ENCODE assay signal across 11 cellular contexts in the genomic region with DNA sequence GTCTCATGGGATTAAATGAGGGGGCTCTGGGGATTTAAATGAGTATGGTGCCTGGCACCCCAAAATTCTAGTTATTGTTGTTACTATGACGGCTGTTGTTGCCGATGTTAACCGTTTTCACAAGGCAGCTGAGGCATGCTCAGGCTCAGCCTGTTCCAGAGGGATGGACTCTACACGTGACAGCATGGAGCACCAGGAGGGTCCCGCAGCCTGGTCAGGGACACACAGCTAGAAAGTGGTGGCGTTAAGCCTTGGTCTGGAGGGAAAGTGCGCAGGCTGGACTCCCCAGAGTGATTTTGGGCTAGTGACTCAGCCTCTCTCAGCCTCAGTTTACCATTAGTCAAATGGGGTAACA. TPM values are rescaled to one million over a fixed set of nuclear protein-coding genes. Genes with fewer than 3 reads are reported as not detected.
DNase-seq lines count a peak whose midpoint lies in the region; ATAC-seq and TF ChIP-seq lines count a peak whose summit lies in the region.
"Had no signal": no experiment of that assay in that cellular context is flagged by ENCODE, and none has a peak within 500 bp of the region (broad histone marks: within the 10 kb centered on the region; RNA-seq: fewer than 3 reads in every experiment).

No MANE protein-coding gene starts in this region.

- intact Hi-C loops in activated B cell treated with CpG ODN at 0.5 μM for 24 hours (cut with micrococcal nuclease) (loop anchor here (5.0 to 10.0 kb wide), 2 partner anchors 387 to 554 kb away; a partner anchor contains a TSS), left colon (cut with DNase I, micrococcal nuclease) (no loop called here), tibial artery (cut with DNase I; ENCODE audit: low total_unique reads) (no loop called here)

- no peak for TF ChIP-seq CTCF in activated B cell treated with CpG ODN at 0.5 μM for 24 hours (IDR thresholded peaks at IDR 0.05)
- TF ChIP-seq CTCF in epithelial cell of proximal tubule (conservative IDR thresholded peaks at IDR 0.05; ENCODE audit: low read depth, low read length) = no peak
- no peak for TF ChIP-seq CTCF in progenitor cell of endocrine pancreas (IDR thresholded peaks at IDR 0.05; ENCODE audit: unreplicated experiment)
- no peak for TF ChIP-seq CTCF in tibial artery (IDR thresholded peaks at IDR 0.05)

- ATAC-seq in activated B cell treated with CpG ODN at 0.5 μM for 24 hours (ENCODE audit: low read depth) = no peak
- ATAC-seq in left colon = no peak

- H3K4me3 Mint-ChIP-seq in activated CD4-positive, alpha-beta T cell treated with anti-CD3 and anti-CD28 coated beads, Interleukin-2, amount 10 ng/mL, durations not matched to agents 7 days and 5 days = peak overlapping the region; percentile 59
- H3K4me3 Mint-ChIP-seq in activated B cell treated with CpG ODN at 0.5 μM for 24 hours (peak overlapping the region; percentile 69), progenitor cell of endocrine pancreas (ENCODE audit: low read depth) (peak overlapping the region; percentile 74)

- H3K4me1 ChIP-seq in tibial artery = peaks cover 0 to 40% (median 21%) of the 10 kb centered on the region in 4 donors

- POLR2A ChIA-PET in activated CD4-positive, alpha-beta T cell treated with anti-CD3 and anti-CD28 coated beads, Interleukin-2, amount 10 ng/mL, durations not matched to agents 7 days and 5 days (lab: Charles Lee) = no interaction called here
- POLR2A ChIA-PET in activated B cell treated with CpG ODN at 0.5 μM for 24 hours (lab: Charles Lee) = interaction anchor here (7.1 kb wide), 1 partner anchor 7 kb away, joined by 50 read pairs; a partner anchor contains a TSS

- no peaks in the 10 kb centered on the region for H3K9me3 ChIP-seq in tibial artery
- H3K9me3 ChIP-seq: upper lobe of left lung had no signal

- peaks cover 32% of the 10 kb centered on the region for H3K36me3 Mint-ChIP-seq in activated CD4-positive, alpha-beta T cell treated with anti-CD3 and anti-CD28 coated beads, Interleukin-2, amount 10 ng/mL, durations not matched to agents 7 days and 5 days (ENCODE audit: low read depth)
- H3K36me3 Mint-ChIP-seq in activated B cell treated with CpG ODN at 0.5 μM for 24 hours (ENCODE audit: low read depth) (peaks cover 11% of the 10 kb centered on the region), progenitor cell of endocrine pancreas (ENCODE audit: insufficient read depth) (no peaks in the 10 kb centered on the region)

- peaks cover 4% of the 10 kb centered on the region for H3K9me3 Mint-ChIP-seq in activated CD4-positive, alpha-beta T cell treated with anti-CD3 and anti-CD28 coated beads, Interleukin-2, amount 10 ng/mL, durations not matched to agents 7 days and 5 days
- H3K9me3 Mint-ChIP-seq in activated B cell treated with CpG ODN at 0.5 μM for 24 hours (no peaks in the 10 kb centered on the region), progenitor cell of endocrine pancreas (ENCODE audit: low read depth) (peaks cover 4% of the 10 kb centered on the region)

- H3K27me3 Mint-ChIP-seq in activated CD4-positive, alpha-beta T cell treated with anti-CD3 and anti-CD28 coated beads, Interleukin-2, amount 10 ng/mL, durations not matched to agents 7 days and 5 days = no peaks in the 10 kb centered on the region
- H3K27me3 Mint-ChIP-seq in activated B cell treated with CpG ODN at 0.5 μM for 24 hours (no peaks in the 10 kb centered on the region), progenitor cell of endocrine pancreas (peaks cover 3% of the 10 kb centered on the region)

- CTCF ChIA-PET in activated CD4-positive, alpha-beta T cell treated with anti-CD3 and anti-CD28 coated beads, Interleukin-2, amount 10 ng/mL, durations not matched to agents 7 days and 5 days (lab: Charles Lee) = no interaction called here
- CTCF ChIA-PET in activated B cell treated with CpG ODN at 0.5 μM for 24 hours (lab: Charles Lee) = no interaction called here

- H3K27ac Mint-ChIP-seq in activated CD4-positive, alpha-beta T cell treated with anti-CD3 and anti-CD28 coated beads, Interleukin-2, amount 10 ng/mL, durations not matched to agents 7 days and 5 days = peak overlapping the region; percentile 41
- no peak overlapping the region for H3K27ac Mint-ChIP-seq in activated B cell treated with CpG ODN at 0.5 μM for 24 hours
- peak overlapping the region; percentile 52 for H3K27ac Mint-ChIP-seq in progenitor cell of endocrine pancreas

- no peak overlapping the region for H3K27ac ChIP-seq in tibial artery

- H3K36me3 ChIP-seq in tibial artery = peaks cover 0 to 4% (median 0%) of the 10 kb centered on the region in 3 donors

- H3K4me1 Mint-ChIP-seq in activated CD4-positive, alpha-beta T cell treated with anti-CD3 and anti-CD28 coated beads, Interleukin-2, amount 10 ng/mL, durations not matched to agents 7 days and 5 days = peaks cover 59% of the 10 kb centered on the region
- H3K4me1 Mint-ChIP-seq in activated B cell treated with CpG ODN at 0.5 μM for 24 hours = peaks cover 54% of the 10 kb centered on the region
- H3K4me1 Mint-ChIP-seq in progenitor cell of endocrine pancreas (ENCODE audit: low read depth) = peaks cover 10% of the 10 kb centered on the region

- peak overlapping the region; percentile 75 for H3K4me3 ChIP-seq in epithelial cell of proximal tubule (ENCODE audit: low read depth, low read length)
- H3K4me3 ChIP-seq in tibial artery = no peak overlapping the region

- H3K27me3 ChIP-seq in tibial artery = peaks cover 0 to 24% of the 10 kb centered on the region in 2 donors
- H3K27me3 ChIP-seq: upper lobe of left lung had no signal

- DNase-seq in activated CD4-positive, alpha-beta T cell treated with anti-CD3 and anti-CD28 coated beads, Interleukin-2, amount 10 ng/mL, durations not matched to agents 7 days and 5 days = no peak
- DNase-seq in activated CD4-positive, alpha-beta T cell treated with anti-CD3 and anti-CD28 coated beads, Interleukin-2, amount 50 U/mL, for 4 hours = no peak
- DNase-seq in activated B cell treated with CpG ODN at 0.5 μM for 24 hours (no peak), epithelial cell of proximal tubule (ENCODE audit: low read depth) (no peak), progenitor cell of endocrine pancreas (ENCODE audit: low spot score, unreplicated experiment) (no peak), DMS153 treated with DMSO at 0.1 percent for 48 hours (lab: John Stamatoyannopoulos, UW; ENCODE audit: unreplicated experiment) (no peak), left colon (no peak), tibial artery (no peak)
- DNase-seq: NCI-H1436; NK-92 treated with Interleukin-12 subunit alpha and Interleukin-12 subunit beta, amount 100 ng/mL, for 24 hours had no signal

RNA-seq across cellular contexts. Expression of a gene that starts 7.0 kb away (rescaled TPM):
- total RNA-seq in activated CD4-positive, alpha-beta T cell treated with anti-CD3 and anti-CD28 coated beads, Interleukin-2, amount 10 ng/mL, durations not matched to agents 7 days and 5 days = 10 to 100 TPM; 27.6 to 30.2 TPM
- total RNA-seq in activated B cell treated with CpG ODN at 0.5 μM for 24 hours (9.2 and 11.0 TPM in 2 replicates), epithelial cell of proximal tubule (10.9 and 18.3 TPM in 2 replicates), progenitor cell of endocrine pancreas (17.4 and 17.9 TPM in 2 replicates), left colon (10 to 100 TPM in 1 of 2 donors, 1 to 10 TPM in 1; 7.4 to 11.5 TPM)
